28 cellular contexts compared by ENCODE assay signal in the genomic region with DNA sequence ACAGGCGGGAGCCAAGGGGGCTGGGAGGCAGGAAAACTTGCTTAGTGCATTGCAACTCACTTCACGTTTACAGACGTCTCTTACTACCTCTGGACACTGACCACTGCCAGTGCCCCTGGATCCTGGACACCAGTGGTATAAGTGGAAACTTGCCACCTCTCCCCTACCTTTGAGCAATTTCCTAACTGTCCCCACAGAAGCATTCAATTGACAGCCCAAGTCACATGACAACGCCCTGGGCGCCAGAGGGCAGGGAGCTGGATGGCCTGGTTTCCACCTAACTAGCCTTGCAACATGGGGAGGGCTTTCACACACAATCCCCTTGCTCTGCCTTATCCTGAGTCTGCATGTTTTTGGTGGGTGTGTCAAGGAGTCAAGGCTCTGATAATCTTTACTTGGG.
"Had no signal": no experiment of that assay in that cellular context is flagged by ENCODE, and none has a peak within 500 bp of the region (broad histone marks: within the 10 kb centered on the region; RNA-seq: fewer than 3 reads in every experiment).

No MANE protein-coding gene starts in this region.

- H3K4me1 ChIP-seq: testis, thyroid gland, tibial artery, tibial nerve, transverse colon, upper lobe of right lung, uterus, vagina had no signal

- H3K36me3 ChIP-seq: stomach, thoracic aorta, thyroid gland, tibial artery, tibial nerve, transverse colon, upper lobe of left lung, upper lobe of right lung, uterus, vagina had no signal

- FAIRE-seq: urothelium cell line had no signal

- H3K27ac Mint-ChIP-seq: stimulated activated effector memory CD8-positive, alpha-beta T cell treated with anti-CD3 and anti-CD28 coated beads, Interleukin-12 subunit alpha, Interleukin-12 subunit beta, amount 100 ng/mL, for 72 hours; stimulated activated memory B cell treated with anti-CD40 and anti-IgM and Interleukin-4, amounts not matched to agents 10 μg/mL and 1 μg/mL and 100 μg/mL, for 72 hours; stimulated activated naive B cell treated with anti-CD40 and anti-IgM and Interleukin-4, amounts not matched to agents 10 μg/mL and 1 μg/mL and 100 μg/mL, for 72 hours; stimulated activated naive CD8-positive, alpha-beta T cell treated with anti-CD3 and anti-CD28 coated beads, Interleukin-15, amount 100 ng/mL, for 72 hours; stimulated activated naive CD8-positive, alpha-beta T cell treated with anti-CD3 and anti-CD28 coated beads, Interleukin-15, Interleukin-2, amounts not matched to agents 100 ng/mL and 50 ng/mL, for 24 hours; type B pancreatic cell had no signal

- H3K9me3 ChIP-seq: testis, thyroid gland, transverse colon, uterus, vagina had no signal

- H3K27ac ChIP-seq: stomach, testis, thoracic aorta, thyroid gland, tibial artery, tibial nerve, transverse colon, upper lobe of left lung, upper lobe of right lung, uterus, vagina had no signal

- H3K27me3 Mint-ChIP-seq: stimulated activated memory B cell treated with anti-CD40 and anti-IgM and Interleukin-4, amounts not matched to agents 10 μg/mL and 1 μg/mL and 100 μg/mL, for 72 hours; stimulated activated naive CD8-positive, alpha-beta T cell treated with anti-CD3 and anti-CD28 coated beads, Interleukin-15, amount 100 ng/mL, for 72 hours; type B pancreatic cell had no signal

- H3K27me3 ChIP-seq: stomach, testis, thyroid gland, tibial artery, tibial nerve, transverse colon, upper lobe of left lung, upper lobe of right lung, uterus, vagina had no signal

- H3K4me1 Mint-ChIP-seq: stimulated activated effector memory CD8-positive, alpha-beta T cell treated with anti-CD3 and anti-CD28 coated beads, Interleukin-12 subunit alpha, Interleukin-12 subunit beta, amount 100 ng/mL, for 72 hours had no signal

- H3K36me3 Mint-ChIP-seq: stimulated activated effector memory CD8-positive, alpha-beta T cell treated with anti-CD3 and anti-CD28 coated beads, Interleukin-12 subunit alpha, Interleukin-12 subunit beta, amount 100 ng/mL, for 72 hours; stimulated activated memory B cell treated with anti-CD40 and anti-IgM and Interleukin-4, amounts not matched to agents 10 μg/mL and 1 μg/mL and 100 μg/mL, for 72 hours; type B pancreatic cell had no signal

- H3K4me3 ChIP-seq: stomach, testis, thoracic aorta, thyroid gland, tibial artery, tibial nerve, transverse colon, upper lobe of left lung, upper lobe of right lung, uterus, vagina had no signal

- DNase-seq: stimulated activated CD4-positive, alpha-beta T cell treated with anti-CD3 and anti-CD28 coated beads, Interleukin-2, amount 100 ng/mL, for 48 hours; stimulated activated CD4-positive, alpha-beta T cell treated with anti-CD3 and anti-CD28 coated beads, Interleukin-4, amount 100 ng/mL, for 1 hour; stimulated activated CD4-positive, alpha-beta T cell treated with anti-CD3 and anti-CD28 coated beads, Interleukin-4, amount 100 ng/mL, for 24 hours; stimulated activated CD4-positive, alpha-beta T cell treated with anti-CD3 and anti-CD28 coated beads, Interleukin-4, amount 100 ng/mL, for 4 hours; stimulated activated CD8-positive, alpha-beta memory T cell treated with anti-CD3 and anti-CD28 coated beads, Interleukin-4, amount 100 ng/mL, for 48 hours; stimulated activated naive B cell treated with anti-CD40 and anti-IgM and Interleukin-4, amounts not matched to agents 10 μg/mL and 1 μg/mL and 100 μg/mL, for 72 hours; stimulated activated naive CD4-positive, alpha-beta T cell; stimulated activated naive CD4-positive, alpha-beta T cell treated with Interleukin-2 at 50 U/mL for 16 hours; stimulated activated naive CD8-positive, alpha-beta T cell treated with anti-CD3 and anti-CD28 coated beads, Interleukin-15, amount 100 ng/mL, for 72 hours; stimulated activated naive CD8-positive, alpha-beta T cell treated with anti-CD3 and anti-CD28 coated beads, Interleukin-15, Interleukin-2, amounts not matched to agents 100 U/mL and 50 U/mL, for 24 hours; stomach; substantia nigra; testis; thyroid gland; tibial artery; transverse colon; trophoblast cell; upper lobe of left lung; upper lobe of right lung; uterus had no signal

- H3K4me3 Mint-ChIP-seq: stimulated activated effector memory CD8-positive, alpha-beta T cell treated with anti-CD3 and anti-CD28 coated beads, Interleukin-12 subunit alpha, Interleukin-12 subunit beta, amount 100 ng/mL, for 72 hours; stimulated activated memory B cell treated with anti-CD40 and anti-IgM and Interleukin-4, amounts not matched to agents 10 μg/mL and 1 μg/mL and 100 μg/mL, for 72 hours; stimulated activated naive B cell treated with anti-CD40 and anti-IgM and Interleukin-4, amounts not matched to agents 10 μg/mL and 1 μg/mL and 100 μg/mL, for 72 hours; stimulated activated naive CD8-positive, alpha-beta T cell treated with anti-CD3 and anti-CD28 coated beads, Interleukin-15, amount 100 ng/mL, for 72 hours; stimulated activated naive CD8-positive, alpha-beta T cell treated with anti-CD3 and anti-CD28 coated beads, Interleukin-15, Interleukin-2, amounts not matched to agents 100 ng/mL and 50 ng/mL, for 24 hours; type B pancreatic cell had no signal

- ATAC-seq: stimulated activated effector memory CD8-positive, alpha-beta T cell treated with anti-CD3 and anti-CD28 coated beads, Interleukin-12 subunit alpha, Interleukin-12 subunit beta, amount 100 ng/mL, for 72 hours; stimulated activated memory B cell treated with anti-CD40 and anti-IgM and Interleukin-4, amounts not matched to agents 10 μg/mL and 1 μg/mL and 100 μg/mL, for 72 hours; stimulated activated naive B cell treated with anti-CD40 and anti-IgM and Interleukin-4, amounts not matched to agents 10 μg/mL and 1 μg/mL and 100 μg/mL, for 72 hours; stimulated activated naive CD8-positive, alpha-beta T cell treated with anti-CD3 and anti-CD28 coated beads, Interleukin-15, amount 100 ng/mL, for 72 hours; stimulated activated naive CD8-positive, alpha-beta T cell treated with anti-CD3 and anti-CD28 coated beads, Interleukin-15, Interleukin-2, amounts not matched to agents 100 U/mL and 50 U/mL, for 24 hours; upper lobe of right lung had no signal
